Comparison of ENCODE assay signal across 8 cellular contexts in the genomic region with DNA sequence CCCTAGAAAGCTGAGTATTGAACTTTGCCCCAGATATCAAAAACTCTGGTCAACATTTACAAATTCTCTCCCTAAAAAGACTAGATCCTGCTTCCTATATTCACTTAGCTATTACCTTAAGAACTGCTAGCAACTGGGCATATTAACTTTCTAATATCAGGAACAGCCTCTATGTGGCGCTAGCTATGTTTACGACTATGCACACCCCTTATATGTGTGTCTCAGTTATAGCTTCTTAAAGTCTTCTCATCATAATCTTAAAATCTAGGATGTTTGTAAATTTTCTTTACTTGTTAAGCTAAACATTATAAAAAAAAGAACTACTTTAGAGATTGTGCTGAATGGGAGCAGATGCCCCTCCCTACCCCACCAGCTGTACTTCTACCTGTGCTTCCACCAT. TPM values are rescaled to one million over a fixed set of nuclear protein-coding genes. Genes with fewer than 3 reads are reported as not detected.
DNase-seq lines count a peak whose midpoint lies in the region; ATAC-seq and TF ChIP-seq lines count a peak whose summit lies in the region.

No MANE protein-coding gene starts in this region.

- no peaks in the 10 kb centered on the region for H3K27me3 Mint-ChIP-seq in activated CD4-positive, alpha-beta memory T cell treated with anti-CD3 and anti-CD28 coated beads, Interleukin-2, amount 10 ng/mL, durations not matched to agents 7 days and 5 days
- H3K27me3 Mint-ChIP-seq in natural killer cell (ENCODE audit: low read depth in 2 of 2) (peaks cover 0 to 2% of the 10 kb centered on the region in 2 donors), Calu3 (ENCODE audit: unreplicated experiment) (no peaks in the 10 kb centered on the region)

- DNase-seq in DMS 273 (lab: John Stamatoyannopoulos, UW; ENCODE audit: unreplicated experiment) (peak; percentile 58), DMS 273 treated with DMSO at 0.1 percent for 48 hours (lab: John Stamatoyannopoulos, UW) (no peak), NCI-H1092 (lab: John Stamatoyannopoulos, UW) (peak; percentile 4), natural killer cell (no peak), mucosa of gallbladder (ENCODE audit: low spot score) (no peak), Calu3 (no peak)
- no peak for DNase-seq in activated CD4-positive, alpha-beta memory T cell treated with anti-CD3 and anti-CD28 coated beads, Interleukin-2, amount 10 ng/mL, durations not matched to agents 7 days and 5 days
- no peak for DNase-seq in central memory CD4-positive, alpha-beta T cell

- CTCF ChIA-PET in activated CD4-positive, alpha-beta memory T cell treated with anti-CD3 and anti-CD28 coated beads, Interleukin-2, amount 10 ng/mL, durations not matched to agents 7 days and 5 days (lab: Charles Lee): interaction anchor here (0.6 to 7.6 kb wide), 27 partner anchors 12 to 705 kb away, joined by 3 to 127 read pairs (median 3); a partner anchor contains a TSS
- CTCF ChIA-PET in Calu3 (lab: Charles Lee): interaction anchor here (0.8 to 1.2 kb wide), 5 partner anchors 154 to 324 kb away, joined by 3 to 5 read pairs (median 4); a partner anchor contains a TSS

- POLR2A ChIA-PET in activated CD4-positive, alpha-beta memory T cell treated with anti-CD3 and anti-CD28 coated beads, Interleukin-2, amount 10 ng/mL, durations not matched to agents 7 days and 5 days (lab: Charles Lee): interaction anchor here (0.6 to 1.1 kb wide), 5 partner anchors 161 to 372 kb away, joined by 3 to 9 read pairs (median 4); a partner anchor contains a TSS

- no peaks in the 10 kb centered on the region for H3K9me3 Mint-ChIP-seq in activated CD4-positive, alpha-beta memory T cell treated with anti-CD3 and anti-CD28 coated beads, Interleukin-2, amount 10 ng/mL, durations not matched to agents 7 days and 5 days
- H3K9me3 Mint-ChIP-seq in natural killer cell: no peaks in the 10 kb centered on the region
- H3K9me3 Mint-ChIP-seq in Calu3 (ENCODE audit: low read depth, unreplicated experiment): no peaks in the 10 kb centered on the region

- BruUV-seq in Calu3 (replicated peaks; lab: Mats Ljungman, UMichigan): no TSS peak

- H3K36me3 Mint-ChIP-seq in activated CD4-positive, alpha-beta memory T cell treated with anti-CD3 and anti-CD28 coated beads, Interleukin-2, amount 10 ng/mL, durations not matched to agents 7 days and 5 days (ENCODE audit: low read depth): peaks cover 20% of the 10 kb centered on the region
- no peaks in the 10 kb centered on the region for H3K36me3 Mint-ChIP-seq in natural killer cell
- H3K36me3 Mint-ChIP-seq in Calu3 (ENCODE audit: insufficient read depth, unreplicated experiment): peaks cover 17% of the 10 kb centered on the region

- peak overlapping the region; percentile 62 for H3K4me3 Mint-ChIP-seq in activated CD4-positive, alpha-beta memory T cell treated with anti-CD3 and anti-CD28 coated beads, Interleukin-2, amount 10 ng/mL, durations not matched to agents 7 days and 5 days
- peak overlapping the region; percentile 81 for H3K4me3 Mint-ChIP-seq in natural killer cell
- no peak overlapping the region for H3K4me3 Mint-ChIP-seq in Calu3 (ENCODE audit: low read depth, unreplicated experiment)

- H3K27ac Mint-ChIP-seq in activated CD4-positive, alpha-beta memory T cell treated with anti-CD3 and anti-CD28 coated beads, Interleukin-2, amount 10 ng/mL, durations not matched to agents 7 days and 5 days: no peak overlapping the region
- H3K27ac Mint-ChIP-seq in natural killer cell (peak overlapping the region; percentile 71 to 97), Calu3 (ENCODE audit: unreplicated experiment) (no peak overlapping the region)

- intact Hi-C loops in natural killer cell (cut with micrococcal nuclease) (no loop called here), Calu3 (cut with micrococcal nuclease; ENCODE audit: unreplicated experiment) (no loop called here)

- TF ChIP-seq CTCF in natural killer cell (IDR thresholded peaks at IDR 0.05) (no peak), Calu3 (IDR thresholded peaks at IDR 0.05; ENCODE audit: unreplicated experiment) (no peak)

- peaks cover 39% of the 10 kb centered on the region for H3K4me1 Mint-ChIP-seq in activated CD4-positive, alpha-beta memory T cell treated with anti-CD3 and anti-CD28 coated beads, Interleukin-2, amount 10 ng/mL, durations not matched to agents 7 days and 5 days
- H3K4me1 Mint-ChIP-seq in natural killer cell: peaks cover 37 to 38% of the 10 kb centered on the region in 2 donors
- H3K4me1 Mint-ChIP-seq in Calu3 (ENCODE audit: low read depth, unreplicated experiment): peaks cover 24% of the 10 kb centered on the region

- ATAC-seq in natural killer cell: no peak

RNA-seq across cellular contexts. Expression of a gene that starts 1.7 kb away (rescaled TPM):
- total RNA-seq in activated CD4-positive, alpha-beta memory T cell treated with anti-CD3 and anti-CD28 coated beads, Interleukin-2, amount 10 ng/mL, durations not matched to agents 7 days and 5 days: 10 to 100 TPM; 51.1 to 51.2 TPM
- 10 to 100 TPM; 23.8 to 27.3 (median 25.3) TPM for total RNA-seq in natural killer cell
- total RNA-seq in mucosa of gallbladder: 49.0 TPM
- total RNA-seq in Calu3 (2022): 50.3 and 51.9 TPM in 2 replicates

RNA-seq across cellular contexts. Expression of a gene that starts 43.0 kb away (rescaled TPM):
- total RNA-seq in activated CD4-positive, alpha-beta memory T cell treated with anti-CD3 and anti-CD28 coated beads, Interleukin-2, amount 10 ng/mL, durations not matched to agents 7 days and 5 days: not detected
- total RNA-seq in natural killer cell (not detected), mucosa of gallbladder (not detected), Calu3 (2022) (not detected in 2 replicates)

RNA-seq across cellular contexts. Expression of a gene that starts 47.1 kb away (rescaled TPM):
- total RNA-seq in activated CD4-positive, alpha-beta memory T cell treated with anti-CD3 and anti-CD28 coated beads, Interleukin-2, amount 10 ng/mL, durations not matched to agents 7 days and 5 days: 10 to 100 TPM; 29.6 to 30.7 TPM
- total RNA-seq in natural killer cell (10 to 100 TPM; 45.7 to 50.2 (median 46.6) TPM), mucosa of gallbladder (18.2 TPM), Calu3 (2022) (17.2 and 19.1 TPM in 2 replicates)

Comparison
In these comparisons a context has a peak if more than half of its experiments do, and no peak if none do; other contexts are left out.
1. DNase-seq: peak in DMS 273 (single experiment) and NCI-H1092 (single experiment); none in DMS 273 treated with DMSO at 0.1 percent for 48 hours (single experiment), activated CD4-positive, alpha-beta memory T cell treated with anti-CD3 and anti-CD28 coated beads, Interleukin-2, amount 10 ng/mL, durations not matched to agents 7 days and 5 days (single experiment), natural killer cell (single experiment), mucosa of gallbladder (single experiment), Calu3 (single experiment) and central memory CD4-positive, alpha-beta T cell (single experiment).
2. H3K27ac Mint-ChIP-seq: peak in natural killer cell (2 of 2); none in activated CD4-positive, alpha-beta memory T cell treated with anti-CD3 and anti-CD28 coated beads, Interleukin-2, amount 10 ng/mL, durations not matched to agents 7 days and 5 days (single experiment) and Calu3 (single experiment).